In genomic region chr16:16041196-16041892, GRCh38 we compare ENCODE assay signal across 13 cellular contexts.
DNase-seq lines count a peak whose midpoint lies in the region; ATAC-seq and TF ChIP-seq lines count a peak whose summit lies in the region.
"Had no signal": no experiment of that assay in that cellular context is flagged by ENCODE, and none has a peak within 500 bp of the region (broad histone marks: within the 10 kb centered on the region; RNA-seq: fewer than 3 reads in every experiment).

No MANE protein-coding gene starts in this region.

- POLR2A ChIA-PET in naive thymus-derived CD4-positive, alpha-beta T cell (lab: Charles Lee) = no interaction called here

- peak; percentile 74 for DNase-seq in ELF-1 (ENCODE audit: low read depth, low spot score)
- DNase-seq in activated T-helper 1 cell treated with anti-CD3 and anti-CD28 coated beads, Interleukin-12 subunit alpha, Interleukin-12 subunit beta, Interleukin-2, Interleukin-4 antibody, amounts not matched to agents 30 ng/mL and 10 ng/mL and 1 ng/mL, durations not matched to agents 14 hours and 24 hours and 36 hours (ENCODE audit: low spot score) = no peak
- DNase-seq in naive thymus-derived CD4-positive, alpha-beta T cell = peak in 2 of 9 donors; percentile 6 to 21
- no peak for DNase-seq in superior temporal gyrus (ENCODE audit: extremely low spot score)
- DNase-seq in SHP77 (lab: John Stamatoyannopoulos, UW) = no peak
- DNase-seq: DMS79 treated with DMSO at 0.1 percent for 48 hours had no signal

- TF ChIP-seq CTCF in C4-2B (conservative IDR thresholded peaks at IDR 0.05) = no peak

- no peak for ATAC-seq in naive thymus-derived CD4-positive, alpha-beta T cell
- ATAC-seq in HG03378 (IDR thresholded peaks at IDR 0.05; ENCODE audit: unreplicated experiment) = no peak
- ATAC-seq: stimulated activated effector memory CD8-positive, alpha-beta T cell treated with anti-CD3 and anti-CD28 coated beads, Interleukin-12 subunit alpha, Interleukin-12 subunit beta, amount 100 ng/mL, for 72 hours had no signal

- peaks cover 8 to 10% of the 10 kb centered on the region in 2 donors for H3K4me1 ChIP-seq in naive thymus-derived CD4-positive, alpha-beta T cell (ENCODE audit: control insufficient read depth in 2 of 2, insufficient read depth in 2 of 2, low read length in 2 of 2)
- H3K4me1 ChIP-seq: BE2C had no signal

- peak overlapping the region; percentile 34 for H3K27ac Mint-ChIP-seq in activated T-helper 1 cell treated with anti-CD3 and anti-CD28 coated beads, Interleukin-12 subunit alpha, Interleukin-12 subunit beta, Interleukin-2, Interleukin-4 antibody, amounts not matched to agents 30 ng/mL and 10 ng/mL and 1 ng/mL, durations not matched to agents 14 hours and 24 hours and 36 hours
- peak overlapping the region in 7 of 9 donors; percentile 4 to 85 (median 62) for H3K27ac Mint-ChIP-seq in naive thymus-derived CD4-positive, alpha-beta T cell
- H3K27ac Mint-ChIP-seq: stimulated activated effector memory CD8-positive, alpha-beta T cell treated with anti-CD3 and anti-CD28 coated beads, Interleukin-12 subunit alpha, Interleukin-12 subunit beta, amount 100 ng/mL, for 72 hours had no signal

- H3K4me3 Mint-ChIP-seq in activated T-helper 1 cell treated with anti-CD3 and anti-CD28 coated beads, Interleukin-12 subunit alpha, Interleukin-12 subunit beta, Interleukin-2, Interleukin-4 antibody, amounts not matched to agents 30 ng/mL and 10 ng/mL and 1 ng/mL, durations not matched to agents 14 hours and 24 hours and 36 hours = no peak overlapping the region
- peak overlapping the region in 5 of 10 donors; percentile 10 to 58 (median 47) for H3K4me3 Mint-ChIP-seq in naive thymus-derived CD4-positive, alpha-beta T cell
- H3K4me3 Mint-ChIP-seq: stimulated activated effector memory CD8-positive, alpha-beta T cell treated with anti-CD3 and anti-CD28 coated beads, Interleukin-12 subunit alpha, Interleukin-12 subunit beta, amount 100 ng/mL, for 72 hours had no signal

- intact Hi-C loops in activated T-helper 1 cell treated with anti-CD3 and anti-CD28 coated beads, Interleukin-12 subunit alpha, Interleukin-12 subunit beta, Interleukin-2, Interleukin-4 antibody, amounts not matched to agents 30 ng/mL and 10 ng/mL and 1 ng/mL, durations not matched to agents 14 hours and 24 hours and 36 hours (cut with micrococcal nuclease) = no loop called here
- intact Hi-C loops in naive thymus-derived CD4-positive, alpha-beta T cell (cut with micrococcal nuclease) = no loop called here

- peak overlapping the region; percentile 100 for H3K27ac ChIP-seq in C4-2B
- H3K27ac ChIP-seq in naive thymus-derived CD4-positive, alpha-beta T cell (ENCODE audit: low read depth, low read length) = no peak overlapping the region
- H3K27ac ChIP-seq: brain microvascular endothelial cell, GM23248 had no signal

- H3K4me1 Mint-ChIP-seq in activated T-helper 1 cell treated with anti-CD3 and anti-CD28 coated beads, Interleukin-12 subunit alpha, Interleukin-12 subunit beta, Interleukin-2, Interleukin-4 antibody, amounts not matched to agents 30 ng/mL and 10 ng/mL and 1 ng/mL, durations not matched to agents 14 hours and 24 hours and 36 hours (ENCODE audit: low read depth) = peaks cover 24% of the 10 kb centered on the region
- H3K4me1 Mint-ChIP-seq in naive thymus-derived CD4-positive, alpha-beta T cell = peaks cover 21 to 32% (median 28%) of the 10 kb centered on the region in 7 donors

- CTCF ChIA-PET in naive thymus-derived CD4-positive, alpha-beta T cell (lab: Charles Lee) = interaction anchor here (1.0 to 1.4 kb wide), 2 partner anchors 8 to 15 kb away, joined by 3 to 4 read pairs; no protein-coding TSS in a partner anchor

- H3K27me3 Mint-ChIP-seq in activated T-helper 1 cell treated with anti-CD3 and anti-CD28 coated beads, Interleukin-12 subunit alpha, Interleukin-12 subunit beta, Interleukin-2, Interleukin-4 antibody, amounts not matched to agents 30 ng/mL and 10 ng/mL and 1 ng/mL, durations not matched to agents 14 hours and 24 hours and 36 hours (ENCODE audit: insufficient read depth) = no peaks in the 10 kb centered on the region
- H3K27me3 Mint-ChIP-seq in naive thymus-derived CD4-positive, alpha-beta T cell = no peaks in the 10 kb centered on the region

- H3K36me3 ChIP-seq in naive thymus-derived CD4-positive, alpha-beta T cell (ENCODE audit: control insufficient read depth in 2 of 3, insufficient read depth in 3 of 3, low read length in 3 of 3) = peaks cover 14 to 75% (median 25%) of the 10 kb centered on the region in 3 experiments

- no peaks in the 10 kb centered on the region for H3K9me3 Mint-ChIP-seq in activated T-helper 1 cell treated with anti-CD3 and anti-CD28 coated beads, Interleukin-12 subunit alpha, Interleukin-12 subunit beta, Interleukin-2, Interleukin-4 antibody, amounts not matched to agents 30 ng/mL and 10 ng/mL and 1 ng/mL, durations not matched to agents 14 hours and 24 hours and 36 hours
- H3K9me3 Mint-ChIP-seq in naive thymus-derived CD4-positive, alpha-beta T cell = no peaks in the 10 kb centered on the region
- H3K9me3 Mint-ChIP-seq: stimulated activated effector memory CD8-positive, alpha-beta T cell treated with anti-CD3 and anti-CD28 coated beads, Interleukin-12 subunit alpha, Interleukin-12 subunit beta, amount 100 ng/mL, for 72 hours had no signal

- H3K4me3 ChIP-seq in naive thymus-derived CD4-positive, alpha-beta T cell (ENCODE audit: low read length) = no peak overlapping the region
- H3K4me3 ChIP-seq: GM23248, skin epidermis had no signal

- no peaks in the 10 kb centered on the region for H3K27me3 ChIP-seq in naive thymus-derived CD4-positive, alpha-beta T cell (ENCODE audit: control insufficient read depth in 2 of 2, insufficient read depth in 2 of 2, low read length in 2 of 2)
- H3K27me3 ChIP-seq: BE2C, brain microvascular endothelial cell had no signal

- H3K36me3 Mint-ChIP-seq in activated T-helper 1 cell treated with anti-CD3 and anti-CD28 coated beads, Interleukin-12 subunit alpha, Interleukin-12 subunit beta, Interleukin-2, Interleukin-4 antibody, amounts not matched to agents 30 ng/mL and 10 ng/mL and 1 ng/mL, durations not matched to agents 14 hours and 24 hours and 36 hours (ENCODE audit: low read depth) = peaks cover 52% of the 10 kb centered on the region
- peaks cover 23 to 53% (median 36%) of the 10 kb centered on the region in 5 donors for H3K36me3 Mint-ChIP-seq in naive thymus-derived CD4-positive, alpha-beta T cell

- H3K9me3 ChIP-seq in naive thymus-derived CD4-positive, alpha-beta T cell (ENCODE audit: control insufficient read depth in 2 of 3, low read length in 3 of 3) = no peaks in the 10 kb centered on the region
- H3K9me3 ChIP-seq: BE2C had no signal
